12 cellular contexts compared by ENCODE assay signal in genomic region chr12:52217223-52217622, GRCh38. TPM values are rescaled to one million over a fixed set of nuclear protein-coding genes. Genes with fewer than 3 reads are reported as not detected.
DNase-seq lines count a peak whose midpoint lies in the region; ATAC-seq lines count a peak whose summit lies in the region.
"Had no signal": no experiment of that assay in that cellular context is flagged by ENCODE, and none has a peak within 500 bp of the region (broad histone marks: within the 10 kb centered on the region; RNA-seq: fewer than 3 reads in every experiment).

No MANE protein-coding gene starts in this region.

- DNase-seq in DMS79 treated with DMSO at 0.1 percent for 48 hours (lab: John Stamatoyannopoulos, UW) (peak; percentile 32), NCI-H510A treated with DMSO at 0.1 percent for 48 hours (lab: John Stamatoyannopoulos, UW) (peak; percentile 86), Right ventricle myocardium superior (peak; percentile 73), posterior vena cava (ENCODE audit: low spot score) (peak; percentile 80), HCEC 1CT (no peak)
- DNase-seq in activated CD4-positive, alpha-beta T cell treated with anti-CD3 and anti-CD28 coated beads for 48 hours, result no peak
- DNase-seq: activated CD4-positive, CD25-positive, alpha-beta regulatory T cell treated with anti-CD3 and anti-CD28 coated beads, Interleukin-2, amount 50 U/mL, for 72 hours; activated naive CD8-positive, alpha-beta T cell treated with anti-CD3 and anti-CD28 coated beads for 36 hours; DND-41; stimulated activated naive CD8-positive, alpha-beta T cell treated with anti-CD3 and anti-CD28 coated beads, Interleukin-15, Interleukin-2, amounts not matched to agents 100 U/mL and 50 U/mL, for 24 hours had no signal

- ATAC-seq in Right ventricle myocardium superior (ENCODE audit: poor library complexity) (peak; percentile 43), HG02798 (IDR thresholded peaks at IDR 0.05; ENCODE audit: poor library complexity, unreplicated experiment) (no peak), GM18861 (IDR thresholded peaks at IDR 0.05; ENCODE audit: unreplicated experiment) (no peak)
- ATAC-seq: stimulated activated naive CD8-positive, alpha-beta T cell treated with anti-CD3 and anti-CD28 coated beads, Interleukin-15, Interleukin-2, amounts not matched to agents 100 U/mL and 50 U/mL, for 24 hours had no signal

- intact Hi-C loops in Right ventricle myocardium superior (cut with DNase I) (loop anchor here (10.0 kb wide), 1 partner anchor 108 kb away; the partner anchor contains the start of gene KRT83), posterior vena cava (cut with DNase I) (no loop called here)

RNA-seq across cellular contexts. Expression of gene KRT7, which starts 15.8 kb away (rescaled TPM):
- total RNA-seq in Right ventricle myocardium superior (0.59 TPM), posterior vena cava (1 to 10 TPM; 4.1 to 6.8 TPM)

RNA-seq across cellular contexts. Expression of gene KRT80, which starts 25.4 kb away (rescaled TPM):
- total RNA-seq in Right ventricle myocardium superior, result not detected
- total RNA-seq in posterior vena cava, result under 1 TPM; 0.19 to 0.48 TPM
- total RNA-seq: activated naive CD8-positive, alpha-beta T cell treated with anti-CD3 and anti-CD28 coated beads for 36 hours had no signal

RNA-seq across cellular contexts. Expression of gene KRT86, which starts 57.2 kb away (rescaled TPM):
- total RNA-seq in Right ventricle myocardium superior (not detected), posterior vena cava (not detected)
- total RNA-seq: activated naive CD8-positive, alpha-beta T cell treated with anti-CD3 and anti-CD28 coated beads for 36 hours had no signal

Comparison
In these comparisons a context has a peak if more than half of its experiments do, and no peak if none do; other contexts are left out.
1. DNase-seq: peak in DMS79 treated with DMSO at 0.1 percent for 48 hours (single experiment), NCI-H510A treated with DMSO at 0.1 percent for 48 hours (single experiment), Right ventricle myocardium superior (single experiment) and posterior vena cava (single experiment); none in HCEC 1CT (single experiment) and activated CD4-positive, alpha-beta T cell treated with anti-CD3 and anti-CD28 coated beads for 48 hours (single experiment).